In genomic region chr9:19456996-19457693, GRCh38 we compare ENCODE assay signal across 8 cellular contexts. TPM values are rescaled to one million over a fixed set of nuclear protein-coding genes. Genes with fewer than 3 reads are reported as not detected.
DNase-seq lines count a peak whose midpoint lies in the region; ATAC-seq and TF ChIP-seq lines count a peak whose summit lies in the region.

No MANE protein-coding gene starts in this region.

- H3K27ac ChIP-seq in ascending aorta = peak overlapping the region; percentile 68 to 76
- peak overlapping the region; percentile 12 for H3K27ac ChIP-seq in hepatocyte
- H3K27ac ChIP-seq in sigmoid colon = peak overlapping the region in 3 of 4 donors; percentile 13 to 45 (median 33)

- no peaks in the 10 kb centered on the region for H3K79me2 ChIP-seq in hepatocyte

- peak; percentile 25 for DNase-seq in NK-92 treated with Interleukin-12 subunit alpha and Interleukin-12 subunit beta, amount 100 ng/mL, for 24 hours (lab: John Stamatoyannopoulos, UW)
- DNase-seq in NK-92 (lab: John Stamatoyannopoulos, UW; ENCODE audit: unreplicated experiment) (no peak), NCI-H1105 treated with DMSO at 0.1 percent for 48 hours (lab: John Stamatoyannopoulos, UW) (peak; percentile 61), T-helper 1 cell (peak; percentile 26 to 63 (median 36)), ascending aorta (ENCODE audit: low spot score in 2 of 2) (peak in 1 of 2 donors; percentile 86), hepatocyte (ENCODE audit: low spot score) (peak; percentile 85), sigmoid colon (peak; percentile 84)

- 38% methylated on average over 12 of the region's 12 CpGs for WGBS in hepatocyte (ENCODE audit: low lambda C conversion rate, missing lambda C conversion rate)
- WGBS in sigmoid colon, 2 donors = 29 to 36% methylated on average over 12 of the region's 12 CpGs

- TF ChIP-seq POLR2A in sigmoid colon (IDR thresholded peaks at IDR 0.05) = no peak

- H3K27me3 ChIP-seq in ascending aorta (no peaks in the 10 kb centered on the region), hepatocyte (no peaks in the 10 kb centered on the region), sigmoid colon (no peaks in the 10 kb centered on the region)

- intact Hi-C loops in ascending aorta (cut with DNase I) = loop anchor here (1.0 to 5.0 kb wide), 6 partner anchors 26 to 408 kb away; partner anchors contain the start of genes DENND4C, RPS6 and RRAGA
- intact Hi-C loops in sigmoid colon (cut with DNase I) = loop anchor here (2.0 to 5.0 kb wide), 5 partner anchors 48 to 410 kb away; partner anchors contain the start of genes ACER2, DENND4C, HAUS6 and RPS6

- H3K4me3 ChIP-seq in ascending aorta (peak overlapping the region in 1 of 2 donors; percentile 38), hepatocyte (no peak overlapping the region), sigmoid colon (peak overlapping the region in 3 of 4 donors; percentile 2 to 29 (median 15))

- peak; percentile 87 for ATAC-seq in HG02678 (IDR thresholded peaks at IDR 0.05; ENCODE audit: unreplicated experiment)

- H3K4me1 ChIP-seq in ascending aorta (peaks cover 4 to 6% of the 10 kb centered on the region in 2 donors), hepatocyte (ENCODE audit: insufficient read depth) (no peaks in the 10 kb centered on the region), sigmoid colon (peaks cover 0 to 11% (median 4%) of the 10 kb centered on the region in 4 donors)

- H3K9me2 ChIP-seq in hepatocyte (replicated peaks; ENCODE audit: insufficient read depth) = no peaks in the 10 kb centered on the region

- H3K36me3 ChIP-seq in ascending aorta = no peaks in the 10 kb centered on the region
- no peaks in the 10 kb centered on the region for H3K36me3 ChIP-seq in hepatocyte (replicated peaks; ENCODE audit: insufficient read depth, low read depth)
- no peaks in the 10 kb centered on the region for H3K36me3 ChIP-seq in sigmoid colon

- no peak for TF ChIP-seq EP300 in sigmoid colon (IDR thresholded peaks at IDR 0.05)

- H3K4me2 ChIP-seq in hepatocyte = peak overlapping the region; percentile 44

- peak overlapping the region; percentile 70 for H2AFZ ChIP-seq in hepatocyte

- H3K9me3 ChIP-seq in ascending aorta = no peaks in the 10 kb centered on the region
- H3K9me3 ChIP-seq in hepatocyte (ENCODE audit: low read depth) = no peaks in the 10 kb centered on the region
- H3K9me3 ChIP-seq in sigmoid colon = no peaks in the 10 kb centered on the region

- TF ChIP-seq CTCF in ascending aorta (IDR thresholded peaks at IDR 0.05) (peak; percentile 90 to 94 (median 92)), hepatocyte (IDR thresholded peaks at IDR 0.05; ENCODE audit: poor library complexity) (peak; percentile 90), sigmoid colon (IDR thresholded peaks at IDR 0.05) (peak; percentile 91 to 97 (median 92))

- H4K20me1 ChIP-seq in hepatocyte (ENCODE audit: insufficient read depth, poor library complexity, severe bottlenecking) = no peaks in the 10 kb centered on the region

RNA-seq across cellular contexts. Expression of gene ACER2, which starts 48.3 kb away (rescaled TPM):
- total RNA-seq in ascending aorta = 1.4 TPM
- total RNA-seq in hepatocyte = 6.3 and 6.6 TPM in 2 replicates
- polyA plus RNA-seq in hepatocyte = 1.1 and 1.3 TPM in 2 replicates
- total RNA-seq in sigmoid colon = 1 to 10 TPM; 3.1 to 4.3 (median 3.4) TPM
- polyA plus RNA-seq in sigmoid colon = 1 to 10 TPM; 1.2 to 1.8 (median 1.3) TPM

Comparison
In these comparisons a context has a peak if more than half of its experiments do, and no peak if none do; other contexts are left out.
1. H3K27ac ChIP-seq: peak in every context shown above with its lines; median percentile 72 in ascending aorta; 33 in sigmoid colon; 12 in hepatocyte.